ENCODE assay signal across 13 cellular contexts in the genomic region with DNA sequence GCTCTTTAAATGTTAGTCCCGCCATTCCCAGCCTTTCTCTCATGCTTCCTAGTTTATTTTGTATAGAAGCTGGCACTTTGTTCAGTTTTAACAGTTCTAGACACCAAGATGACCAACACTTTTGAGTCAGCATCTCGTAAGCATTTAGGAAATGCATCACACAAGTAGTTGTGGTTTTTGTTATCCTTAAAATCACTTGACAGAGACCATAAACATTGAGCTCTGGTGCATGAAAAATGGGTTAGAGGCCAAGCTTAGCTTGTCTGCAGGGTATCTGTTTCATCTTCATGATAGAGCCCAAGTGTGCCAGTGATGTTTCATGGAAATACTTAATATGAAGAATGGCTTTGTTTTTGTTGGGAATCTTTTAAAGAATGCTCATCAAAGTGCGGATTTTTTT.
DNase-seq lines count a peak whose midpoint lies in the region; TF ChIP-seq lines count a peak whose summit lies in the region.
"Had no signal": no experiment of that assay in that cellular context is flagged by ENCODE, and none has a peak within 500 bp of the region (broad histone marks: within the 10 kb centered on the region; RNA-seq: fewer than 3 reads in every experiment).

No MANE protein-coding gene starts in this region.

- H3K27ac Mint-ChIP-seq in nephron: peak overlapping the region; percentile 34 to 69 (median 66)
- H3K27ac Mint-ChIP-seq: IgD-negative memory B cell had no signal

- H3K36me3 Mint-ChIP-seq in nephron (ENCODE audit: low read depth): peaks cover under 1% of the 10 kb centered on the region

- DNase-seq in Caki2 (ENCODE audit: low read depth) (peak; percentile 66), NCI-H226 (peak; percentile 62), epithelial cell of esophagus (ENCODE audit: low read depth) (peak; percentile 15), GDM1 (lab: John Stamatoyannopoulos, UW) (no peak)
- DNase-seq in stimulated activated CD4-positive, alpha-beta T cell treated with anti-CD3 and anti-CD28 coated beads, Interleukin-4, amount 100 ng/mL, for 24 hours: no peak
- no peak for DNase-seq in activated effector memory CD4-positive, alpha-beta T cell treated with anti-CD3 and anti-CD28 coated beads, Interleukin-2, amount 50 U/mL, for 16 hours
- DNase-seq in activated CD8-positive, alpha-beta memory T cell treated with anti-CD3 and anti-CD28 coated beads for 24 hours: no peak
- DNase-seq: left ventricle myocardium inferior, NCI-H2029, ovary had no signal

- in situ Hi-C loops in Caki2 (cut with HindIII; ENCODE audit: low pct_unique_long_range_greater_than_20kb, low sequenced_read_pairs): no loop called here

- peaks cover 2% of the 10 kb centered on the region for H3K9me3 Mint-ChIP-seq in nephron

- no peak overlapping the region for H3K4me3 Mint-ChIP-seq in nephron
- H3K4me3 Mint-ChIP-seq: IgD-negative memory B cell had no signal

- H3K4me1 Mint-ChIP-seq in nephron: peaks cover 48% of the 10 kb centered on the region

- TF ChIP-seq CTCF in epithelial cell of esophagus (IDR thresholded peaks at IDR 0.05; ENCODE audit: insufficient read depth, low read depth, low read length, missing control alignments) (no peak), nephron (IDR thresholded peaks at IDR 0.05; ENCODE audit: unreplicated experiment in 3 of 3) (no peak)

- no peaks in the 10 kb centered on the region for H3K27me3 Mint-ChIP-seq in nephron (ENCODE audit: low read depth)
- H3K27me3 Mint-ChIP-seq: IgD-negative memory B cell had no signal

- H3K4me3 ChIP-seq in epithelial cell of esophagus (ENCODE audit: low read length): no peak overlapping the region
- H3K4me3 ChIP-seq: left ventricle myocardium inferior, ovary, thoracic aorta had no signal

Comparison
In these comparisons a context has a peak if more than half of its experiments do, and no peak if none do; other contexts are left out.
1. DNase-seq: peak in Caki2 (single experiment), NCI-H226 (single experiment) and epithelial cell of esophagus (single experiment); none in GDM1 (single experiment), stimulated activated CD4-positive, alpha-beta T cell treated with anti-CD3 and anti-CD28 coated beads, Interleukin-4, amount 100 ng/mL, for 24 hours (single experiment), activated effector memory CD4-positive, alpha-beta T cell treated with anti-CD3 and anti-CD28 coated beads, Interleukin-2, amount 50 U/mL, for 16 hours (single experiment) and activated CD8-positive, alpha-beta memory T cell treated with anti-CD3 and anti-CD28 coated beads for 24 hours (single experiment).